In the genomic region with DNA sequence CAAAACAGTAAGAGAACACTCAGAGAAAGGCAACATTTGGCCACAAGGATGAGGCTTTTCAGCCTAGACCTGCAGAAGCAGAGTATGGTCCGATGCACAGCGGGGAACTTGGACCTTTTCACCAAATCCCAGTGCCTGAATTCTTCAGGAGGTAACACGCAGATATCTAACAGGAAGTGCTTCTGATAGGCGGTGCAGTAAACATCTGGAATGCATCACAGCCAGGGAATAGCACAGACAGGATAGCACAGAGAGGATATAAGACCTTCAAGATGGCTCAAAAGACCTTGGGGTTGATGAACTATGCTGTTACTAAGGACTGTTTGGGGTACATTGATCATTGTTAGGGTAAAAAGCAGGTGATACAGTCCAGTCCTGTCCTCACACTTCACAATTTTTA, we compare ENCODE assay signal across 1 cellular context.
TF ChIP-seq lines count a peak whose summit lies in the region.

No MANE protein-coding gene starts in this region.

TF ChIP-seq in HCT116, 20 proteins besides CTCF, POLR2A, EP300 and RAD21 (continued from another document):
- TF ChIP-seq, protein P1, sequence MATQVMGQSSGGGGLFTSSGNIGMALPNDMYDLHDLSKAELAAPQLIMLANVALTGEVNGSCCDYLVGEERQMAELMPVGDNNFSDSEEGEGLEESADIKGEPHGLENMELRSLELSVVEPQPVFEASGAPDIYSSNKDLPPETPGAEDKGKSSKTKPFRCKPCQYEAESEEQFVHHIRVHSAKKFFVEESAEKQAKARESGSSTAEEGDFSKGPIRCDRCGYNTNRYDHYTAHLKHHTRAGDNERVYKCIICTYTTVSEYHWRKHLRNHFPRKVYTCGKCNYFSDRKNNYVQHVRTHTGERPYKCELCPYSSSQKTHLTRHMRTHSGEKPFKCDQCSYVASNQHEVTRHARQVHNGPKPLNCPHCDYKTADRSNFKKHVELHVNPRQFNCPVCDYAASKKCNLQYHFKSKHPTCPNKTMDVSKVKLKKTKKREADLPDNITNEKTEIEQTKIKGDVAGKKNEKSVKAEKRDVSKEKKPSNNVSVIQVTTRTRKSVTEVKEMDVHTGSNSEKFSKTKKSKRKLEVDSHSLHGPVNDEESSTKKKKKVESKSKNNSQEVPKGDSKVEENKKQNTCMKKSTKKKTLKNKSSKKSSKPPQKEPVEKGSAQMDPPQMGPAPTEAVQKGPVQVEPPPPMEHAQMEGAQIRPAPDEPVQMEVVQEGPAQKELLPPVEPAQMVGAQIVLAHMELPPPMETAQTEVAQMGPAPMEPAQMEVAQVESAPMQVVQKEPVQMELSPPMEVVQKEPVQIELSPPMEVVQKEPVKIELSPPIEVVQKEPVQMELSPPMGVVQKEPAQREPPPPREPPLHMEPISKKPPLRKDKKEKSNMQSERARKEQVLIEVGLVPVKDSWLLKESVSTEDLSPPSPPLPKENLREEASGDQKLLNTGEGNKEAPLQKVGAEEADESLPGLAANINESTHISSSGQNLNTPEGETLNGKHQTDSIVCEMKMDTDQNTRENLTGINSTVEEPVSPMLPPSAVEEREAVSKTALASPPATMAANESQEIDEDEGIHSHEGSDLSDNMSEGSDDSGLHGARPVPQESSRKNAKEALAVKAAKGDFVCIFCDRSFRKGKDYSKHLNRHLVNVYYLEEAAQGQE (IDR thresholded peaks at IDR 0.05; ENCODE audit: low read depth) = no peak
- no peak for TF ChIP-seq POLR2AphosphoS5 (IDR thresholded peaks at IDR 0.05; ENCODE audit: low read depth, low read length)
